Comparison of ENCODE assay signal across 19 cellular contexts in the genomic region with DNA sequence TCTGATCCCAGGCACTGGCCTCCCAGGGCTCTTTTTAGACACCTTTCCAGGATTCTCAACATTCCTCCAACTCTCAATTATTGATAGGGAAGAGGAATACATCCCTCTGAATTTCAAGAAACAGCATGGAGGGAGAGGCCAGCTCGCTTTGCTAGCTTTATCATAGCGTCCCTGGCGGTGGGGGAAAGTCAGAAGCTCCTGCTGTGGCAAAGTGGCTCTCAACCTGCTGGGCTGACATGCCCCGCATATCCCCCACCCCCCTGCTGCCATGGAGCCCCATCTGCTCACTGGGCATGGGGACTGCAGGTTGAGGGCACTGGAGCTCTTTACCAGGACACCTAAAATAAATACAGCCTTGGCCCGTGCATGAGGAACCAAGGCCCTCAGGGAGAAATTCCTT.
"Had no signal": no experiment of that assay in that cellular context is flagged by ENCODE, and none has a peak within 500 bp of the region (broad histone marks: within the 10 kb centered on the region; RNA-seq: fewer than 3 reads in every experiment).

No MANE protein-coding gene starts in this region.

- DNase-seq: activated B cell treated with CpG ODN at 0.5 μM for 24 hours; activated CD4-positive, alpha-beta T cell treated with anti-CD3 and anti-CD28 coated beads for 48 hours; activated gamma-delta T cell; activated T-cell treated with anti-CD3 and anti-CD28 coated beads, Interleukin-2, amount 50 U/mL, for 48 hours; amniotic stem cell; central memory CD4-positive, alpha-beta T cell; colonic mucosa; esophagus squamous epithelium; kidney; left lung; mucosa of descending colon; naive thymus-derived CD8-positive, alpha-beta T cell had no signal

- H3K4me3 ChIP-seq: colonic mucosa, esophagus squamous epithelium, hepatocyte, left lung, mucosa of descending colon, tibial nerve had no signal

- H3K36me3 ChIP-seq: colonic mucosa, left lung had no signal

- H3K9me3 ChIP-seq: colonic mucosa, esophagus squamous epithelium, left lung, mucosa of descending colon, neutrophil, tibial nerve had no signal

- H3K27me3 Mint-ChIP-seq: activated B cell treated with CpG ODN at 0.5 μM for 24 hours; activated CD8-positive, alpha-beta T cell treated with anti-CD3 and anti-CD28 coated beads for 36 hours; naive thymus-derived CD8-positive, alpha-beta T cell; stimulated activated memory B cell treated with anti-CD40 and anti-IgM and Interleukin-4, amounts not matched to agents 10 μg/mL and 1 μg/mL and 100 μg/mL, for 72 hours had no signal

- H3K4me1 ChIP-seq: colonic mucosa, esophagus squamous epithelium, left lung, tibial nerve had no signal

- H3K27ac ChIP-seq: colonic mucosa, esophagus squamous epithelium, hepatocyte, left lung, neutrophil, tibial nerve had no signal

- H3K9me3 Mint-ChIP-seq: activated B cell treated with CpG ODN at 0.5 μM for 24 hours; activated CD8-positive, alpha-beta T cell treated with anti-CD3 and anti-CD28 coated beads for 36 hours; activated naive CD4-positive, alpha-beta T cell treated with anti-CD3 and anti-CD28 coated beads, Interleukin-2, amount 50 U/mL, for 72 hours; naive thymus-derived CD8-positive, alpha-beta T cell; stimulated activated memory B cell treated with anti-CD40 and anti-IgM and Interleukin-4, amounts not matched to agents 10 μg/mL and 1 μg/mL and 100 μg/mL, for 72 hours; T-helper 1 cell treated with Interleukin-12 subunit alpha and Interleukin-12 subunit beta and Interleukin-4 antibody, amounts not matched to agents 30 μg/mL and 1 μg/mL, for 36 hours had no signal

- H3K27me3 ChIP-seq: colonic mucosa, esophagus squamous epithelium, hepatocyte, left lung, neutrophil, tibial nerve had no signal

- ATAC-seq: activated CD8-positive, alpha-beta T cell treated with anti-CD3 and anti-CD28 coated beads for 36 hours; activated naive CD4-positive, alpha-beta T cell treated with anti-CD3 and anti-CD28 coated beads, Interleukin-2, amount 50 U/mL, for 72 hours; left lung; mucosa of descending colon; naive thymus-derived CD8-positive, alpha-beta T cell; stimulated activated memory B cell treated with anti-CD40 and anti-IgM and Interleukin-4, amounts not matched to agents 10 μg/mL and 1 μg/mL and 100 μg/mL, for 72 hours had no signal

- H3K4me1 Mint-ChIP-seq: activated B cell treated with CpG ODN at 0.5 μM for 24 hours; stimulated activated memory B cell treated with anti-CD40 and anti-IgM and Interleukin-4, amounts not matched to agents 10 μg/mL and 1 μg/mL and 100 μg/mL, for 72 hours had no signal

- H3K4me3 Mint-ChIP-seq: activated B cell treated with CpG ODN at 0.5 μM for 24 hours; activated CD8-positive, alpha-beta T cell treated with anti-CD3 and anti-CD28 coated beads for 36 hours; stimulated activated memory B cell treated with anti-CD40 and anti-IgM and Interleukin-4, amounts not matched to agents 10 μg/mL and 1 μg/mL and 100 μg/mL, for 72 hours; T-helper 1 cell treated with Interleukin-12 subunit alpha and Interleukin-12 subunit beta and Interleukin-4 antibody, amounts not matched to agents 30 μg/mL and 1 μg/mL, for 36 hours had no signal
